In the genomic region with DNA sequence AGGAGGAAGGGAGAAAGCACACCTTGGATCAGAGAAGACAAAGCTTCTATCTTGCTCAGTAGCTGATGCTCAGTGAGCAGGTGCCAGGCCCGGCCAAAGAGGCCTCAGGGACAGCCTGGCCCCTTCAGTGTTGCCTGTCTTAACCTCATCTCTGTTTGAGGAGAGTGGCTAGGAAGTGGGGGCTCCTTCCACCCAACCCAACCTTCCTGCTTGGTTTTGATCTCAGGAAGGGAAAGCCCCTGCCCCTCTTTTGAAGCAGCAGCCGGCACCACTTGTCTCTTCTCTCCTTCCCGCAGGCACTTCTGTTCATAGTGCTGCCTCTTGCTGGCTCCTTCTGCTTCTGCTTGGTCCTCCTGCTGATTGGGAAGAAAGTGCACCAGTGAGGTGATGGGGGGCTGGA, we compare ENCODE assay signal across 12 cellular contexts. TPM values are rescaled to one million over a fixed set of nuclear protein-coding genes. Genes with fewer than 3 reads are reported as not detected.
"Had no signal": no experiment of that assay in that cellular context is flagged by ENCODE, and none has a peak within 500 bp of the region (broad histone marks: within the 10 kb centered on the region; RNA-seq: fewer than 3 reads in every experiment).

No MANE protein-coding gene starts in this region.

- DNase-seq: activated CD4-positive, CD25-positive, alpha-beta regulatory T cell; activated CD8-positive, alpha-beta memory T cell treated with anti-CD3 and anti-CD28 coated beads for 24 hours; activated effector memory CD4-positive, alpha-beta T cell treated with anti-CD3 and anti-CD28 coated beads, Interleukin-2, amount 50 U/mL, for 16 hours; glutamatergic neuron; stimulated activated CD4-positive, alpha-beta T cell treated with anti-CD3 and anti-CD28 coated beads, Interleukin-4, amount 100 ng/mL, for 24 hours; stomach; T-helper 2 cell had no signal

- H3K4me3 Mint-ChIP-seq: neural progenitor cell had no signal

- H3K27me3 ChIP-seq: ascending aorta had no signal

- H3K27ac Mint-ChIP-seq: neural progenitor cell had no signal

- H3K9me3 ChIP-seq: ascending aorta, esophagus muscularis mucosa, stomach had no signal

- H3K4me3 ChIP-seq: ascending aorta, esophagus muscularis mucosa, neural progenitor cell, stomach had no signal

- H3K4me1 ChIP-seq: ascending aorta, parathyroid adenoma had no signal

- H3K36me3 ChIP-seq: ascending aorta, esophagus muscularis mucosa, neural progenitor cell, stomach had no signal

- H3K36me3 Mint-ChIP-seq: neural progenitor cell had no signal

- H3K27ac ChIP-seq: ascending aorta, esophagus muscularis mucosa, neural progenitor cell, parathyroid adenoma, stomach had no signal

RNA-seq across cellular contexts. Expression of a gene that starts 2.4 kb away (rescaled TPM):
- total RNA-seq: fibroblast of villous mesenchyme had no signal
